Comparison of ENCODE assay signal across 11 cellular contexts in the genomic region with DNA sequence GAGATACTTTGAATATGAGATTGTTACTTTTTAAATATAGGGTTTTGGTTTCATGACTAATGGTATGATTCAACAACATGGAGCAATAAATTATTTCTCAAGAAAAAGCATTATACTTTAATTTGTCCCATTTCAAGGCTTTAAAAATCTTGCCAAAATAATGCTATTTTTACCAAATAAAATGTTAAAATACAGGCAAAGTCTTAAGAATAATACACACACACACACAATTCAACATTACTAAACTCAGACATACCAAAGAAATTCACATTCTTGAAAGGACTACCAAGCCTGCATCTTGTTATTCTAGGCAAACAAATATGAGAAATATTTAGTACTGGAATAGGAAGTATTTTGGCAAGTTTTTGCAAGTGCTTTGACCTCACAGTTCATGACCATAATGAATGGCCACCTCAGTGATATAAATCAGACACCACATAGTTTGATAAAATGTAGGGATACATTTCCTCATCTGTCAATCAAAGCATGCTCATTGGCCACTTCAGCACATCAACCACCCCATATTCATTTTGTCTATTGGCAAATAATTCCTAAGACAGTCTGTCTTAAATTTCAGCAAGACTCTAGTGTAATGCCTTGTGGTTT.
DNase-seq lines count a peak whose midpoint lies in the region; ATAC-seq and TF ChIP-seq lines count a peak whose summit lies in the region.
"Had no signal": no experiment of that assay in that cellular context is flagged by ENCODE, and none has a peak within 500 bp of the region (broad histone marks: within the 10 kb centered on the region; RNA-seq: fewer than 3 reads in every experiment).

No MANE protein-coding gene starts in this region.

- H3K79me2 ChIP-seq in GM23248 (ENCODE audit: insufficient read depth), result no peaks in the 10 kb centered on the region

- H3K9me3 ChIP-seq in GM23248 (ENCODE audit: low read depth) (no peaks in the 10 kb centered on the region), thoracic aorta (no peaks in the 10 kb centered on the region), thyroid gland (no peaks in the 10 kb centered on the region)
- H3K9me3 ChIP-seq: suprapubic skin had no signal

- ATAC-seq in thoracic aorta (ENCODE audit: insufficient number of reproducible peaks, low FRiP score, low read depth) (peak; percentile 73), GM18519 (IDR thresholded peaks at IDR 0.05; ENCODE audit: low FRiP score, unreplicated experiment) (no peak)
- ATAC-seq: activated CD8-positive, alpha-beta T cell treated with anti-CD3 and anti-CD28 coated beads, Interleukin-2, amount 10 ng/mL, durations not matched to agents 7 days and 5 days; effector memory CD8-positive, alpha-beta T cell had no signal

- H3K4me3 ChIP-seq in GM23248 (no peak overlapping the region), fibroblast of pulmonary artery (replicated peaks; ENCODE audit: low read depth, low read length) (no peak overlapping the region), thoracic aorta (no peak overlapping the region), thyroid gland (replicated peaks in 1 of 3) (no peak overlapping the region)
- H3K4me3 ChIP-seq: suprapubic skin had no signal

- H3K4me2 ChIP-seq in GM23248 (ENCODE audit: unreplicated experiment), result peak overlapping the region; percentile 74

- in situ Hi-C loops in GM23248 (cut with MboI), result no loop called here

- peak overlapping the region; percentile 66 for H3K27ac ChIP-seq in GM23248
- H3K27ac ChIP-seq in thoracic aorta, result peak overlapping the region; percentile 67 to 72
- H3K27ac ChIP-seq in thyroid gland, result peak overlapping the region in 1 of 3 donors; percentile 66

- intact Hi-C loops in thyroid gland (cut with DNase I), result no loop called here

- no peak for TF ChIP-seq POLR2A in thyroid gland (IDR thresholded peaks at IDR 0.05)

- H3K27me3 ChIP-seq in GM23248 (replicated peaks; ENCODE audit: insufficient read depth), result no peaks in the 10 kb centered on the region
- H3K27me3 ChIP-seq in thoracic aorta (replicated peaks; ENCODE audit: insufficient read depth), result no peaks in the 10 kb centered on the region
- H3K27me3 ChIP-seq in thyroid gland, result no peaks in the 10 kb centered on the region
- H3K27me3 ChIP-seq: suprapubic skin had no signal

- no peaks in the 10 kb centered on the region for H4K20me1 ChIP-seq in GM23248 (ENCODE audit: insufficient read depth)

- TF ChIP-seq CTCF in fibroblast of pulmonary artery (IDR thresholded peaks at IDR 0.05; ENCODE audit: low read length, missing control alignments), result no peak
- TF ChIP-seq CTCF in thoracic aorta (IDR thresholded peaks at IDR 0.05), result no peak
- TF ChIP-seq CTCF in thyroid gland (IDR thresholded peaks at IDR 0.05), result no peak

- peaks cover 52% of the 10 kb centered on the region for H3F3A ChIP-seq in GM23248 (ENCODE audit: insufficient read depth)

- no peak overlapping the region for H3K9ac ChIP-seq in GM23248

- peak; percentile 66 for DNase-seq in GM23248
- peak; percentile 92 for DNase-seq in amniotic epithelial cell (ENCODE audit: low read depth)
- peak; percentile 67 for DNase-seq in fibroblast of pulmonary artery (ENCODE audit: low read depth)
- no peak for DNase-seq in thoracic aorta (ENCODE audit: low spot score)
- no peak for DNase-seq in thyroid gland
- no peak for DNase-seq in Ammon's horn (ENCODE audit: low spot score)
- DNase-seq: activated CD8-positive, alpha-beta T cell treated with anti-CD3 and anti-CD28 coated beads, Interleukin-2, amount 10 ng/mL, durations not matched to agents 7 days and 5 days; CD8-positive, alpha-beta memory T cell; effector memory CD8-positive, alpha-beta T cell had no signal

- H3K36me3 ChIP-seq in GM23248 (ENCODE audit: low read depth), result no peaks in the 10 kb centered on the region
- no peaks in the 10 kb centered on the region for H3K36me3 ChIP-seq in thoracic aorta
- no peaks in the 10 kb centered on the region for H3K36me3 ChIP-seq in thyroid gland
- H3K36me3 ChIP-seq: suprapubic skin had no signal

- H3K4me1 ChIP-seq in GM23248 (ENCODE audit: insufficient read depth) (peaks cover 39% of the 10 kb centered on the region), thoracic aorta (ENCODE audit: control insufficient read depth in 1 of 2, low read depth in 2 of 2) (peaks cover 15 to 47% of the 10 kb centered on the region in 2 donors), thyroid gland (peaks cover 13 to 18% of the 10 kb centered on the region in 2 donors)
- H3K4me1 ChIP-seq: suprapubic skin had no signal

- no peaks in the 10 kb centered on the region for H3K9me2 ChIP-seq in GM23248 (ENCODE audit: insufficient read depth)

- H2AFZ ChIP-seq in GM23248, result no peak overlapping the region

Comparison
In these comparisons a context has a peak if more than half of its experiments do, and no peak if none do; other contexts are left out.
1. DNase-seq: peak in GM23248 (single experiment), amniotic epithelial cell (single experiment) and fibroblast of pulmonary artery (single experiment); none in thoracic aorta (single experiment), thyroid gland (0 of 2) and Ammon's horn (single experiment).